11 cellular contexts compared by ENCODE assay signal in genomic region chr17:50111687-50112655, GRCh38. TPM values are rescaled to one million over a fixed set of nuclear protein-coding genes. Genes with fewer than 3 reads are reported as not detected.
DNase-seq lines count a peak whose midpoint lies in the region; ATAC-seq and TF ChIP-seq lines count a peak whose summit lies in the region.
"Had no signal": no experiment of that assay in that cellular context is flagged by ENCODE, and none has a peak within 500 bp of the region (broad histone marks: within the 10 kb centered on the region; RNA-seq: fewer than 3 reads in every experiment).

No MANE protein-coding gene starts in this region.

- ATAC-seq in gastrocnemius medialis (peak; percentile 81 to 86), GM21528 (IDR thresholded peaks at IDR 0.05; ENCODE audit: low FRiP score, unreplicated experiment) (no peak), HG03025 (IDR thresholded peaks at IDR 0.05; ENCODE audit: low FRiP score, unreplicated experiment) (no peak)

- no peaks in the 10 kb centered on the region for H3K9me3 ChIP-seq in gastrocnemius medialis
- H3K9me3 ChIP-seq: BLaER1 treated with 17β-estradiol and CSF1 and Interleukin-3, amounts not matched to agents 10 nM and 100 nM had no signal

- H3K27me3 ChIP-seq in gastrocnemius medialis: no peaks in the 10 kb centered on the region

- in situ Hi-C loops in gastrocnemius medialis (cut with MboI; ENCODE audit: low sequenced_read_pairs in 4 of 4): no loop called here

- intact Hi-C loops in gastrocnemius medialis (cut with DNase I; ENCODE audit: low total_unique reads): loop anchor here (2.0 to 5.0 kb wide), 2 partner anchors 21 to 35 kb away; no protein-coding TSS in a partner anchor

- peak overlapping the region in 1 of 4 donors; percentile 22 for H3K4me3 ChIP-seq in gastrocnemius medialis
- H3K4me3 ChIP-seq: BLaER1 treated with 17β-estradiol and CSF1 and Interleukin-3, amounts not matched to agents 10 nM and 100 nM had no signal

- H3K27ac ChIP-seq in gastrocnemius medialis: peak overlapping the region; percentile 98 to 100 (median 98)
- H3K27ac ChIP-seq: BLaER1 treated with 17β-estradiol and CSF1 and Interleukin-3, amounts not matched to agents 10 nM and 100 nM had no signal

- DNase-seq in DMS 273 treated with DMSO at 0.1 percent for 48 hours (lab: John Stamatoyannopoulos, UW) (peak; percentile 47), astrocyte of the hippocampus (ENCODE audit: low read depth, low spot score) (peak; percentile 33), hypothalamus (lab: John Stamatoyannopoulos, UW) (peak in 28 of 51 donors; percentile 14 to 65 (median 34)), gastrocnemius medialis (peak; percentile 78 to 89), OCI-M1 (lab: John Stamatoyannopoulos, UW) (no peak), NCI-H2081 treated with DMSO at 0.1 percent for 48 hours (lab: John Stamatoyannopoulos, UW) (no peak)
- DNase-seq: activated gamma-delta T cell treated with Interleukin-2 at 50 U/mL for 16 hours had no signal

- no peak for TF ChIP-seq CTCF in gastrocnemius medialis (IDR thresholded peaks at IDR 0.05 in 4 of 5, conservative IDR thresholded peaks at IDR 0.05 in 1 of 5)

- TF ChIP-seq POLR2A in gastrocnemius medialis (IDR thresholded peaks at IDR 0.05): peak; percentile 15 to 59

- peaks cover 0 to 28% of the 10 kb centered on the region in 2 donors for H3K36me3 ChIP-seq in gastrocnemius medialis

- peaks cover 30 to 46% of the 10 kb centered on the region in 2 donors for H3K4me1 ChIP-seq in gastrocnemius medialis

RNA-seq across cellular contexts. Expression of gene PDK2, which starts 16.8 kb away (rescaled TPM):
- total RNA-seq in gastrocnemius medialis: 100 to 1,000 TPM; 111 to 335 (median 124) TPM

RNA-seq across cellular contexts. Expression of gene SAMD14, which starts 18.0 kb away (rescaled TPM):
- total RNA-seq in gastrocnemius medialis: 1 to 10 TPM in 1 of 4 donors, under 1 TPM in 2, not detected in 1; 0.04 to 3.8 (median 0.31) TPM

RNA-seq across cellular contexts. Expression of gene PPP1R9B, which starts 38.5 kb away (rescaled TPM):
- total RNA-seq in gastrocnemius medialis: 10 to 100 TPM in 2 of 4 donors, 1 to 10 TPM in 2; 4.7 to 18.8 (median 11.0) TPM

RNA-seq across cellular contexts. Expression of gene SGCA, which starts 53.8 kb away (rescaled TPM):
- 100 to 1,000 TPM; 227 to 385 (median 292) TPM for total RNA-seq in gastrocnemius medialis
- total RNA-seq: T-helper 2 cell treated with Interferon-gamma antibody and Interleukin-4, amounts not matched to agents 100 ng/mL and 5 ng/mL, for 36 hours had no signal

RNA-seq across cellular contexts. Expression of gene ITGA3, which starts 56.1 kb away (rescaled TPM):
- 10 to 100 TPM in 3 of 4 donors, 1 to 10 TPM in 1; 5.1 to 25.9 (median 18.4) TPM for total RNA-seq in gastrocnemius medialis

Comparison
In these comparisons a context has a peak if more than half of its experiments do, and no peak if none do; other contexts are left out.
1. DNase-seq: peak in DMS 273 treated with DMSO at 0.1 percent for 48 hours (single experiment), astrocyte of the hippocampus (single experiment), hypothalamus (28 of 51) and gastrocnemius medialis (2 of 2); none in OCI-M1 (single experiment) and NCI-H2081 treated with DMSO at 0.1 percent for 48 hours (single experiment).
2. ATAC-seq: peak in gastrocnemius medialis (2 of 2); none in GM21528 (single experiment) and HG03025 (single experiment).